8 cellular contexts compared by ENCODE assay signal in the genomic region with DNA sequence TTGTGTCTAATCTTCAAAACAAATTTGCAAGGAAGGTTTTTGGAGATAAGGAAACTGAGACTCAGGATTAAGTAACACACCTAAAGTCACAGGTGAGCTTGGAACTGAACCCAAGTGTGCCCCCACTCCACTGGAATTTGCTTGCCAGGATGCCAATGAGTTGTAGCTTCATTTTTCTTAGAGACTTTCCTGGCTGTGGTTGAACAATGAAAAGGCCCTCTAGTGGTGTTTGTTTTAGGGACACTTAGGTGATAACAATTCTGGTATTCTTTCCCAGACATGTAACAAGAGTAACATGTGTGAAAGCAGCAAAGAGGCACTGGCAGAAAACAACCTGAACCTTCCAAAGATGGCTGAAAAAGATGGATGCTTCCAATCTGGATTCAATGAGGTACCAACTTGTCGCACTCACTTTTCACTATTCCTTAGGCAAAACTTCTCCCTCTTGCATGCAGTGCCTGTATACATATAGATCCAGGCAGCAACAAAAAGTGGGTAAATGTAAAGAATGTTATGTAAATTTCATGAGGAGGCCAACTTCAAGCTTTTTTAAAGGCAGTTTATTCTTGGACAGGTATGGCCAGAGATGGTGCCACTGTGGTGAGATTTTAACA. TPM values are rescaled to one million over a fixed set of nuclear protein-coding genes. Genes with fewer than 3 reads are reported as not detected.
DNase-seq lines count a peak whose midpoint lies in the region; ATAC-seq and TF ChIP-seq lines count a peak whose summit lies in the region.

No MANE protein-coding gene starts in this region.

- H3K27ac ChIP-seq in dorsolateral prefrontal cortex (peak overlapping the region in 2 of 59 donors; percentile 3 to 69), psoas muscle (no peak overlapping the region)

- no peak for TF ChIP-seq CTCF in natural killer cell (IDR thresholded peaks at IDR 0.05)
- TF ChIP-seq CTCF in dorsolateral prefrontal cortex (IDR thresholded peaks at IDR 0.05 in 54 of 56, conservative IDR thresholded peaks at IDR 0.05 in 2 of 56; ENCODE audit: low read depth in 1 of 56, partially characterized antibody in 56 of 56), result peak in 54 of 56 donors; percentile 10 to 67 (median 48)
- peak; percentile 47 for TF ChIP-seq CTCF in psoas muscle (IDR thresholded peaks at IDR 0.05)

- peaks cover 5% of the 10 kb centered on the region for H3K36me3 Mint-ChIP-seq in natural killer cell treated with Interleukin-12 subunit alpha and Interleukin-12 subunit beta and Interleukin-15 and Interleukin-18, amount 100 ng/mL, for 72 hours
- no peaks in the 10 kb centered on the region for H3K36me3 Mint-ChIP-seq in natural killer cell

- no peak for ATAC-seq in natural killer cell treated with Interleukin-12 subunit alpha and Interleukin-12 subunit beta and Interleukin-15 and Interleukin-18, amount 100 ng/mL, for 72 hours
- ATAC-seq in natural killer cell (no peak), psoas muscle (no peak)

- peak overlapping the region in 1 of 2 donors; percentile 98 for H3K27ac Mint-ChIP-seq in natural killer cell treated with Interleukin-12 subunit alpha and Interleukin-12 subunit beta and Interleukin-15 and Interleukin-18, amount 100 ng/mL, for 72 hours
- H3K27ac Mint-ChIP-seq in natural killer cell, result no peak overlapping the region

- H3K4me1 Mint-ChIP-seq in natural killer cell treated with Interleukin-12 subunit alpha and Interleukin-12 subunit beta and Interleukin-15 and Interleukin-18, amount 100 ng/mL, for 72 hours (ENCODE audit: low read depth in 2 of 2), result peaks cover 24 to 31% of the 10 kb centered on the region in 2 donors
- H3K4me1 Mint-ChIP-seq in natural killer cell, result peaks cover 0 to 23% of the 10 kb centered on the region in 2 donors

- WGBS in psoas muscle, 3 donors, result 96 to 100% (median 99%) methylated on average over 1 of the region's 1 CpG

- peaks cover under 1 to 15% of the 10 kb centered on the region in 2 donors for H3K27me3 Mint-ChIP-seq in natural killer cell treated with Interleukin-12 subunit alpha and Interleukin-12 subunit beta and Interleukin-15 and Interleukin-18, amount 100 ng/mL, for 72 hours
- peaks cover 15 to 18% of the 10 kb centered on the region in 2 donors for H3K27me3 Mint-ChIP-seq in natural killer cell (ENCODE audit: low read depth in 2 of 2)

- H3K4me3 ChIP-seq in dorsolateral prefrontal cortex (peak overlapping the region in 9 of 59 donors; percentile 44 to 64 (median 52)), psoas muscle (peak overlapping the region; percentile 60)

- peaks cover 0 to 5% of the 10 kb centered on the region in 2 donors for H3K36me3 ChIP-seq in psoas muscle (ENCODE audit: insufficient read depth in 1 of 2, low read depth in 1 of 2)

- intact Hi-C loops in natural killer cell (cut with micrococcal nuclease), result no loop called here
- intact Hi-C loops in dorsolateral prefrontal cortex (cut with DNase I), result loop anchor here in 1 of 2 donors (5.0 kb wide), 1 partner anchor 166 kb away; no protein-coding TSS in a partner anchor
- intact Hi-C loops in psoas muscle (cut with DNase I), result loop anchor here (5.0 to 10.0 kb wide), 5 partner anchors 124 to 804 kb away; a partner anchor contains a TSS

- no peaks in the 10 kb centered on the region for H3K9me3 Mint-ChIP-seq in natural killer cell treated with Interleukin-12 subunit alpha and Interleukin-12 subunit beta and Interleukin-15 and Interleukin-18, amount 100 ng/mL, for 72 hours
- no peaks in the 10 kb centered on the region for H3K9me3 Mint-ChIP-seq in natural killer cell

- DNase-seq in natural killer cell treated with Interleukin-12 subunit alpha and Interleukin-12 subunit beta and Interleukin-15 and Interleukin-18, amount 100 ng/mL, for 72 hours (ENCODE audit: low spot score), result no peak
- DNase-seq in natural killer cell (no peak), NCI-H2171 treated with DMSO at 0.1 percent for 48 hours (lab: John Stamatoyannopoulos, UW) (peak; percentile 54), dorsolateral prefrontal cortex (no peak), psoas muscle (no peak), NCI-H2081 treated with DMSO at 0.1 percent for 48 hours (lab: John Stamatoyannopoulos, UW) (no peak), ecto neural progenitor cell (ENCODE audit: low spot score) (no peak)
- DNase-seq in activated CD8-positive, alpha-beta memory T cell treated with anti-CD3 and anti-CD28 coated beads, Interleukin-2, amount 50 U/mL, for 48 hours, result no peak

- peaks cover 0 to 7% (median 0%) of the 10 kb centered on the region in 45 donors for H3K27me3 ChIP-seq in dorsolateral prefrontal cortex
- H3K27me3 ChIP-seq in psoas muscle (ENCODE audit: insufficient read depth in 3 of 3, low read length in 2 of 3), result no peaks in the 10 kb centered on the region

- peaks cover 24% of the 10 kb centered on the region for H3K4me1 ChIP-seq in psoas muscle

- H3K4me3 Mint-ChIP-seq in natural killer cell treated with Interleukin-12 subunit alpha and Interleukin-12 subunit beta and Interleukin-15 and Interleukin-18, amount 100 ng/mL, for 72 hours, result peak overlapping the region; percentile 93
- no peak overlapping the region for H3K4me3 Mint-ChIP-seq in natural killer cell

- no peaks in the 10 kb centered on the region for H3K9me3 ChIP-seq in psoas muscle

RNA-seq across cellular contexts. Expression of a gene that starts 1.5 kb away (rescaled TPM):
- 100 to 1,000 TPM; 151 to 253 TPM for total RNA-seq in natural killer cell treated with Interleukin-12 subunit alpha and Interleukin-12 subunit beta and Interleukin-15 and Interleukin-18, amount 100 ng/mL, for 72 hours
- total RNA-seq in natural killer cell (1 to 10 TPM; 1.3 to 2.3 (median 1.7) TPM), dorsolateral prefrontal cortex (10 to 100 TPM in 5 of 120 experiments, 1 to 10 TPM in 67, under 1 TPM in 19, not detected in 29; 0.41 to 35.6 (median 1.9) TPM), psoas muscle (1 to 10 TPM in 2 of 4 donors, under 1 TPM in 1, not detected in 1; 0.99 to 4.6 (median 2.1) TPM)
- polyA plus RNA-seq in psoas muscle, result 1 to 10 TPM in 1 of 3 donors, under 1 TPM in 2; 0.51 to 4.1 (median 0.91) TPM

Comparison
In these comparisons a context has a peak if more than half of its experiments do, and no peak if none do; other contexts are left out.
1. RNA of a gene that starts 1.5 kb away (total RNA-seq): 151 to 253 TPM in natural killer cell treated with Interleukin-12 subunit alpha and Interleukin-12 subunit beta and Interleukin-15 and Interleukin-18, amount 100 ng/mL, for 72 hours; 0.99 to 4.6 TPM in psoas muscle, 1.3 to 2.3 TPM in natural killer cell and 0.41 to 35.6 TPM in dorsolateral prefrontal cortex; every median in the first group is over 4 times any median in the second.